Comparison of ENCODE assay signal across 11 cellular contexts in genomic region chr12:107891967-107892366, GRCh38.
DNase-seq lines count a peak whose midpoint lies in the region; ATAC-seq and TF ChIP-seq lines count a peak whose summit lies in the region.
"Had no signal": no experiment of that assay in that cellular context is flagged by ENCODE, and none has a peak within 500 bp of the region (broad histone marks: within the 10 kb centered on the region; RNA-seq: fewer than 3 reads in every experiment).

No MANE protein-coding gene starts in this region.

- H3K79me2 ChIP-seq in PC-3 (ENCODE audit: low read length), result no peaks in the 10 kb centered on the region

- no peaks in the 10 kb centered on the region for H3F3A ChIP-seq in PC-3 (ENCODE audit: low read length, unreplicated experiment)

- H3K36me3 Mint-ChIP-seq in naive thymus-derived CD8-positive, alpha-beta T cell, result no peaks in the 10 kb centered on the region

- H3K4me3 Mint-ChIP-seq in naive thymus-derived CD8-positive, alpha-beta T cell, result no peak overlapping the region
- H3K4me3 Mint-ChIP-seq: activated CD4-positive, alpha-beta T cell treated with anti-CD3 and anti-CD28 coated beads, Interleukin-2, amount 10 ng/mL, durations not matched to agents 24 days and 14 days had no signal

- H3K4me1 ChIP-seq in PC-3 (ENCODE audit: insufficient read depth, low read length), result peaks cover 18% of the 10 kb centered on the region
- H3K4me1 ChIP-seq in gastrocnemius medialis, result no peaks in the 10 kb centered on the region

- no peaks in the 10 kb centered on the region for H3K4me1 Mint-ChIP-seq in naive thymus-derived CD8-positive, alpha-beta T cell
- H3K4me1 Mint-ChIP-seq: activated CD4-positive, alpha-beta T cell treated with anti-CD3 and anti-CD28 coated beads, Interleukin-2, amount 10 ng/mL, durations not matched to agents 24 days and 14 days had no signal

- no peak overlapping the region for H3K27ac ChIP-seq in PC-3 (ENCODE audit: low read length)
- H3K27ac ChIP-seq in gastrocnemius medialis, result no peak overlapping the region
- H3K27ac ChIP-seq in RWPE1, result no peak overlapping the region
- H3K27ac ChIP-seq: skin epidermis had no signal

- H3K9me3 Mint-ChIP-seq in naive thymus-derived CD8-positive, alpha-beta T cell, result no peaks in the 10 kb centered on the region
- H3K9me3 Mint-ChIP-seq: activated CD4-positive, alpha-beta T cell treated with anti-CD3 and anti-CD28 coated beads, Interleukin-2, amount 10 ng/mL, durations not matched to agents 24 days and 14 days had no signal

- no peak overlapping the region for H3K4me3 ChIP-seq in PC-3 (ENCODE audit: low read length)
- no peak overlapping the region for H3K4me3 ChIP-seq in fibroblast of villous mesenchyme (ENCODE audit: low read depth, low read length)
- no peak overlapping the region for H3K4me3 ChIP-seq in gastrocnemius medialis
- H3K4me3 ChIP-seq: skin epidermis had no signal

- CTCF ChIA-PET in PC-3 (lab: Charles Lee) (no interaction called here), RWPE1 (lab: Yijun Ruan, JAX) (no interaction called here)

- intact Hi-C loops in PC-3 (cut with micrococcal nuclease) (no loop called here), gastrocnemius medialis (cut with DNase I; ENCODE audit: low total_unique reads) (no loop called here)

- POLR2A ChIA-PET in PC-3 (lab: Charles Lee; ENCODE audit: unreplicated experiment) (no interaction called here), RWPE1 (lab: Yijun Ruan, JAX; ENCODE audit: low non-redundant PET) (no interaction called here)
- POLR2A ChIA-PET in naive thymus-derived CD8-positive, alpha-beta T cell (lab: Charles Lee), result no interaction called here

- H3K4me2 ChIP-seq in PC-3 (ENCODE audit: low read length), result no peak overlapping the region

- no peak overlapping the region for H3K9ac ChIP-seq in PC-3 (ENCODE audit: low read length)

- peaks cover 6 to 29% (median 14%) of the 10 kb centered on the region in 5 donors for H3K27me3 Mint-ChIP-seq in naive thymus-derived CD8-positive, alpha-beta T cell

- no peaks in the 10 kb centered on the region for H3K9me2 ChIP-seq in PC-3 (replicated peaks; ENCODE audit: low read length)

- no TSS peak for BruUV-seq in PC-3 (replicated peaks; lab: Mats Ljungman, UMichigan)

- H3K27me3 ChIP-seq in PC-3 (ENCODE audit: low read length) (0 out of 2 replicates have a peak, but pooled peaks cover 7% of the 10 kb centered on the region), gastrocnemius medialis (no peaks in the 10 kb centered on the region)

- in situ Hi-C loops in gastrocnemius medialis (cut with MboI; ENCODE audit: low sequenced_read_pairs in 4 of 4), result loop anchor here in 1 of 4 donors (25.0 kb wide), 1 partner anchor 230 kb away; no protein-coding TSS in a partner anchor

- H4K20me1 ChIP-seq in PC-3 (ENCODE audit: low read length), result no peaks in the 10 kb centered on the region

- TF ChIP-seq POLR2A in gastrocnemius medialis (IDR thresholded peaks at IDR 0.05), result no peak

- TF ChIP-seq CTCF in AG09319 (IDR thresholded peaks at IDR 0.05; ENCODE audit: low read depth, low read length), result peak; percentile 7
- peak; percentile 17 for TF ChIP-seq CTCF in GM20000 (IDR thresholded peaks at IDR 0.05; ENCODE audit: extremely low read depth, missing control alignments)
- TF ChIP-seq CTCF in PC-3 (conservative IDR thresholded peaks at IDR 0.05; ENCODE audit: low read depth, low read length), result peak; percentile 65
- TF ChIP-seq CTCF in fibroblast of villous mesenchyme (IDR thresholded peaks at IDR 0.05; ENCODE audit: insufficient read depth, low read depth, low read length), result peak; percentile 25
- TF ChIP-seq CTCF in gastrocnemius medialis (IDR thresholded peaks at IDR 0.05 in 4 of 5, conservative IDR thresholded peaks at IDR 0.05 in 1 of 5), result no peak
- TF ChIP-seq CTCF in RWPE1 (conservative IDR thresholded peaks at IDR 0.05; ENCODE audit: low read depth), result no peak

- no peak for DNase-seq in AG09319 (ENCODE audit: extremely low read depth, low read depth)
- DNase-seq in GM20000 (ENCODE audit: low spot score), result peak; percentile 23
- peak; percentile 43 for DNase-seq in PC-3
- peak; percentile 13 for DNase-seq in fibroblast of villous mesenchyme (ENCODE audit: low read depth)
- no peak for DNase-seq in gastrocnemius medialis
- DNase-seq in NCI-H1436 treated with DMSO at 0.1 percent for 48 hours (lab: John Stamatoyannopoulos, UW), result no peak
- DNase-seq in naive thymus-derived CD8-positive, alpha-beta T cell, result no peak
- no peak for DNase-seq in RWPE1 (ENCODE audit: low spot score)
- DNase-seq: activated CD4-positive, alpha-beta T cell treated with anti-CD3 and anti-CD28 coated beads, Interleukin-2, amount 10 ng/mL, durations not matched to agents 24 days and 14 days; stimulated activated naive CD4-positive, alpha-beta T cell treated with Interleukin-2 at 50 U/mL for 16 hours had no signal

- no peak overlapping the region for H3K27ac Mint-ChIP-seq in naive thymus-derived CD8-positive, alpha-beta T cell
- H3K27ac Mint-ChIP-seq: activated CD4-positive, alpha-beta T cell treated with anti-CD3 and anti-CD28 coated beads, Interleukin-2, amount 10 ng/mL, durations not matched to agents 24 days and 14 days had no signal

- no peaks in the 10 kb centered on the region for H3K9me3 ChIP-seq in PC-3 (ENCODE audit: low read length)
- H3K9me3 ChIP-seq in gastrocnemius medialis, result no peaks in the 10 kb centered on the region

- no peak overlapping the region for H2AFZ ChIP-seq in PC-3 (ENCODE audit: low read length)

- no peaks in the 10 kb centered on the region for H3K36me3 ChIP-seq in PC-3 (ENCODE audit: low read depth, low read length)
- H3K36me3 ChIP-seq in gastrocnemius medialis, result no peaks in the 10 kb centered on the region

- no peak for ATAC-seq in PC-3
- ATAC-seq in gastrocnemius medialis, result no peak
- ATAC-seq in naive thymus-derived CD8-positive, alpha-beta T cell, result no peak

Comparison
In these comparisons a context has a peak if more than half of its experiments do, and no peak if none do; other contexts are left out.
1. DNase-seq: peak in GM20000 (single experiment), PC-3 (single experiment) and fibroblast of villous mesenchyme (single experiment); none in AG09319 (single experiment), gastrocnemius medialis (0 of 2), NCI-H1436 treated with DMSO at 0.1 percent for 48 hours (single experiment), naive thymus-derived CD8-positive, alpha-beta T cell (0 of 10) and RWPE1 (single experiment).
2. CTCF ChIP-seq: peak in AG09319 (single experiment), GM20000 (single experiment), PC-3 (single experiment) and fibroblast of villous mesenchyme (single experiment); none in gastrocnemius medialis (0 of 5) and RWPE1 (single experiment).